25 cellular contexts compared by ENCODE assay signal in genomic region chr19:18668252-18668631, GRCh38. TPM values are rescaled to one million over a fixed set of nuclear protein-coding genes. Genes with fewer than 3 reads are reported as not detected.
DNase-seq lines count a peak whose midpoint lies in the region; ATAC-seq lines count a peak whose summit lies in the region.
"Had no signal": no experiment of that assay in that cellular context is flagged by ENCODE, and none has a peak within 500 bp of the region (broad histone marks: within the 10 kb centered on the region; RNA-seq: fewer than 3 reads in every experiment).

No MANE protein-coding gene starts in this region.

- H3K79me2 ChIP-seq in trophoblast cell (ENCODE audit: control insufficient read depth, insufficient read depth, low read length, poor library complexity): no peaks in the 10 kb centered on the region

- POLR2A ChIA-PET in CD8-positive, alpha-beta memory T cell (lab: Charles Lee): no interaction called here

- no peak overlapping the region for H2BK5ac ChIP-seq in mesenchymal stem cell (ENCODE audit: low read depth, low read length, poor library complexity, severe bottlenecking)
- no peak overlapping the region for H2BK5ac ChIP-seq in trophoblast cell (ENCODE audit: low read depth, low read length, poor library complexity)

- peaks cover 0 to 43% (median 2%) of the 10 kb centered on the region in 3 donors for H3K36me3 Mint-ChIP-seq in CD8-positive, alpha-beta memory T cell

- H3K4me1 ChIP-seq in BLaER1: peaks cover 97% of the 10 kb centered on the region
- H3K4me1 ChIP-seq in BLaER1 treated with 17β-estradiol and CSF1 and Interleukin-3, amounts not matched to agents 10 nM and 100 nM: peaks cover 78 to 98% (median 95%) of the 10 kb centered on the region in 10 experiments
- peaks cover 18% of the 10 kb centered on the region for H3K4me1 ChIP-seq in mesenchymal stem cell (ENCODE audit: control insufficient read depth, insufficient read depth, low read depth, low read length)
- H3K4me1 ChIP-seq in trophoblast cell (ENCODE audit: control insufficient read depth in 1 of 2, insufficient read depth in 2 of 2, low read length in 2 of 2): peaks cover 3 to 6% of the 10 kb centered on the region in 2 experiments
- peaks cover 4% of the 10 kb centered on the region for H3K4me1 ChIP-seq in CD8-positive, alpha-beta memory T cell (ENCODE audit: insufficient read depth, low read length)

- CTCF ChIA-PET in CD8-positive, alpha-beta memory T cell (lab: Charles Lee): no interaction called here

- WGBS in mesenchymal stem cell: 99% methylated on average over 38 of the region's 38 CpGs
- no CpG with 5 or more reads among the region's 38 CpGs for WGBS in trophoblast cell (ENCODE audit: extremely low coverage, insufficient coverage, insufficient read length)

- H3K4me3 Mint-ChIP-seq in CD8-positive, alpha-beta memory T cell: no peak overlapping the region
- H3K4me3 Mint-ChIP-seq: CD14-positive monocyte; CD4-positive, alpha-beta memory T cell; CD4-positive, CD25-positive, alpha-beta regulatory T cell had no signal

- no peak overlapping the region for H4K12ac ChIP-seq in trophoblast cell (ENCODE audit: low read depth, low read length)

- H2AFZ ChIP-seq in mesenchymal stem cell (ENCODE audit: low read depth, low read length): no peak overlapping the region
- H2AFZ ChIP-seq in trophoblast cell (ENCODE audit: insufficient read depth, low read length, poor library complexity): no peak overlapping the region

- H3K18ac ChIP-seq in mesenchymal stem cell (ENCODE audit: low read depth in 1 of 2, low read length in 2 of 2) (no peak overlapping the region), trophoblast cell (ENCODE audit: low read length) (no peak overlapping the region)

- H2BK120ac ChIP-seq in mesenchymal stem cell (ENCODE audit: low read depth, low read length) (no peak overlapping the region), trophoblast cell (ENCODE audit: insufficient read depth, low read length, poor library complexity) (no peak overlapping the region)

- no peak for DNase-seq in mesenchymal stem cell
- DNase-seq in trophoblast cell: no peak
- DNase-seq in SIG-M5 treated with dmso at 0.1 percent for 504 hours (lab: John Stamatoyannopoulos, UW; ENCODE audit: unreplicated experiment): no peak
- no peak for DNase-seq in CD8-positive, alpha-beta memory T cell
- no peak for DNase-seq in DMS 273 (lab: John Stamatoyannopoulos, UW; ENCODE audit: unreplicated experiment)
- DNase-seq: 8988T; ACHN; BE2C; C1 segment of cervical spinal cord; Caco-2; Calu3; CD4-positive, alpha-beta memory T cell; CD4-positive, CD25-positive, alpha-beta regulatory T cell; DMS 273 treated with DMSO at 0.1 percent for 48 hours; DMS153; DMS53; DMS79; DND-41; EL; GDM1 had no signal

- no peak overlapping the region for H3K27ac ChIP-seq in BLaER1
- H3K27ac ChIP-seq in BLaER1 treated with 17β-estradiol and CSF1 and Interleukin-3, amounts not matched to agents 10 nM and 100 nM: no peak overlapping the region
- no peak overlapping the region for H3K27ac ChIP-seq in mesenchymal stem cell (ENCODE audit: low read length, poor library complexity, severe bottlenecking)
- H3K27ac ChIP-seq in trophoblast cell (ENCODE audit: low read depth, low read length): no peak overlapping the region
- no peak overlapping the region for H3K27ac ChIP-seq in CD8-positive, alpha-beta memory T cell (ENCODE audit: low read depth, low read length)

- no peak overlapping the region for H3K27ac Mint-ChIP-seq in CD8-positive, alpha-beta memory T cell
- H3K27ac Mint-ChIP-seq: CD14-positive monocyte; CD4-positive, alpha-beta memory T cell; CD4-positive, CD25-positive, alpha-beta regulatory T cell had no signal

- H3K36me3 ChIP-seq in BLaER1: peaks cover 19% of the 10 kb centered on the region
- H3K36me3 ChIP-seq in BLaER1 treated with 17β-estradiol and CSF1 and Interleukin-3, amounts not matched to agents 10 nM and 100 nM: peaks cover 17 to 27% (median 20%) of the 10 kb centered on the region in 11 experiments
- H3K36me3 ChIP-seq in mesenchymal stem cell (ENCODE audit: control insufficient read depth in 1 of 2, insufficient read depth in 2 of 2, low read depth in 1 of 2, low read length in 2 of 2): peaks cover 13 to 50% of the 10 kb centered on the region in 2 experiments
- peaks cover 12 to 16% of the 10 kb centered on the region in 2 experiments for H3K36me3 ChIP-seq in trophoblast cell (ENCODE audit: control insufficient read depth in 1 of 2, insufficient read depth in 2 of 2, low read length in 2 of 2)
- no peaks in the 10 kb centered on the region for H3K36me3 ChIP-seq in CD8-positive, alpha-beta memory T cell (ENCODE audit: insufficient read depth, low read length)

- no peaks in the 10 kb centered on the region for H3K9me3 ChIP-seq in BLaER1
- no peaks in the 10 kb centered on the region for H3K9me3 ChIP-seq in BLaER1 treated with 17β-estradiol and CSF1 and Interleukin-3, amounts not matched to agents 10 nM and 100 nM (replicated peaks in 1 of 11)
- no peaks in the 10 kb centered on the region for H3K9me3 ChIP-seq in mesenchymal stem cell (ENCODE audit: control insufficient read depth, low read length)
- H3K9me3 ChIP-seq in trophoblast cell (ENCODE audit: insufficient read depth, low read depth, low read length): peaks cover 6% of the 10 kb centered on the region
- no peaks in the 10 kb centered on the region for H3K9me3 ChIP-seq in CD8-positive, alpha-beta memory T cell (ENCODE audit: low read length)
- H3K9me3 ChIP-seq: BE2C, Caco-2 had no signal

- H3K9ac ChIP-seq in BLaER1 (no peak overlapping the region), mesenchymal stem cell (ENCODE audit: low read length) (no peak overlapping the region), trophoblast cell (ENCODE audit: low read length) (no peak overlapping the region)
- H3K9ac ChIP-seq in BLaER1 treated with 17β-estradiol and CSF1 and Interleukin-3, amounts not matched to agents 10 nM and 100 nM: peak overlapping the region in 2 of 11 experiments; percentile 4 to 38; a peak in 1 of 22 replicates

- H3K4me2 ChIP-seq in BLaER1 (peak overlapping the region; percentile 89), mesenchymal stem cell (ENCODE audit: low read length, poor library complexity, severe bottlenecking) (no peak overlapping the region), trophoblast cell (ENCODE audit: low read length) (no peak overlapping the region)
- peak overlapping the region; percentile 74 to 99 (median 94); a peak in 20 of 22 replicates for H3K4me2 ChIP-seq in BLaER1 treated with 17β-estradiol and CSF1 and Interleukin-3, amounts not matched to agents 10 nM and 100 nM

- H4K20me1 ChIP-seq in BLaER1: peaks cover 96% of the 10 kb centered on the region
- peaks cover 16 to 96% (median 80%) of the 10 kb centered on the region in 11 experiments; a peak in 21 of 22 replicates for H4K20me1 ChIP-seq in BLaER1 treated with 17β-estradiol and CSF1 and Interleukin-3, amounts not matched to agents 10 nM and 100 nM

- H3K79me1 ChIP-seq in mesenchymal stem cell (replicated peaks; ENCODE audit: low read length, poor library complexity, severe bottlenecking): peaks cover 3% of the 10 kb centered on the region
- H3K79me1 ChIP-seq in trophoblast cell (ENCODE audit: low read length): no peaks in the 10 kb centered on the region

- H3K4me3 ChIP-seq in BLaER1: no peak overlapping the region; the same call in 1 of the 2 replicates
- no peak overlapping the region for H3K4me3 ChIP-seq in BLaER1 treated with 17β-estradiol and CSF1 and Interleukin-3, amounts not matched to agents 10 nM and 100 nM
- no peak overlapping the region for H3K4me3 ChIP-seq in mesenchymal stem cell (ENCODE audit: insufficient read depth in 1 of 2, low read depth in 1 of 2, low read length in 2 of 2)
- peak overlapping the region; percentile 23 for H3K4me3 ChIP-seq in trophoblast cell (ENCODE audit: low read depth, low read length)
- H3K4me3 ChIP-seq in CD8-positive, alpha-beta memory T cell (ENCODE audit: low read length): no peak overlapping the region
- H3K4me3 ChIP-seq: GM12878 had no signal

- no peaks in the 10 kb centered on the region for H3K27me3 Mint-ChIP-seq in CD8-positive, alpha-beta memory T cell
- H3K27me3 Mint-ChIP-seq: CD4-positive, alpha-beta memory T cell; CD4-positive, CD25-positive, alpha-beta regulatory T cell had no signal

- H2AK5ac ChIP-seq in mesenchymal stem cell (ENCODE audit: low read length, severe bottlenecking): no peak overlapping the region
- no peak overlapping the region for H2AK5ac ChIP-seq in trophoblast cell (ENCODE audit: low read length)

- no peak overlapping the region for H3K23ac ChIP-seq in mesenchymal stem cell (ENCODE audit: low read length in 2 of 2)
- H3K23ac ChIP-seq in trophoblast cell (ENCODE audit: low read length): no peak overlapping the region

- no peak overlapping the region for H2BK15ac ChIP-seq in mesenchymal stem cell (ENCODE audit: low read depth, poor library complexity, severe bottlenecking)

- H4K91ac ChIP-seq in mesenchymal stem cell (ENCODE audit: low read length) (peak overlapping the region; percentile 55), trophoblast cell (ENCODE audit: low read depth, low read length) (no peak overlapping the region)

- ATAC-seq in HG03135 (IDR thresholded peaks at IDR 0.05; ENCODE audit: unreplicated experiment): no peak
- ATAC-seq: GM12878 had no signal

- H2BK12ac ChIP-seq in mesenchymal stem cell (ENCODE audit: low read length in 2 of 2) (no peak overlapping the region), trophoblast cell (ENCODE audit: low read length) (no peak overlapping the region)

- H3K14ac ChIP-seq in mesenchymal stem cell (ENCODE audit: low read length in 2 of 2): no peak overlapping the region
- no peak overlapping the region for H3K14ac ChIP-seq in trophoblast cell (ENCODE audit: low read length)

- no peaks in the 10 kb centered on the region for H3K9me3 Mint-ChIP-seq in CD8-positive, alpha-beta memory T cell
- H3K9me3 Mint-ChIP-seq: CD4-positive, alpha-beta memory T cell; CD4-positive, CD25-positive, alpha-beta regulatory T cell had no signal

- no peak overlapping the region for H4K8ac ChIP-seq in mesenchymal stem cell (ENCODE audit: low read length)
- H4K8ac ChIP-seq in trophoblast cell (ENCODE audit: low read depth, low read length): no peak overlapping the region

- no peaks in the 10 kb centered on the region for H3K27me3 ChIP-seq in BLaER1
- peaks cover 0 to 23% (median 5%) of the 10 kb centered on the region in 11 experiments; a peak in 8 of 22 replicates for H3K27me3 ChIP-seq in BLaER1 treated with 17β-estradiol and CSF1 and Interleukin-3, amounts not matched to agents 10 nM and 100 nM
- no peaks in the 10 kb centered on the region for H3K27me3 ChIP-seq in mesenchymal stem cell (ENCODE audit: control insufficient read depth in 1 of 2, insufficient read depth in 1 of 2, low read length in 2 of 2)
- no peaks in the 10 kb centered on the region for H3K27me3 ChIP-seq in trophoblast cell (ENCODE audit: insufficient read depth, low read length)
- H3K27me3 ChIP-seq in CD8-positive, alpha-beta memory T cell (ENCODE audit: insufficient read depth, low read length, poor library complexity, severe bottlenecking): no peaks in the 10 kb centered on the region
- H3K27me3 ChIP-seq: BE2C had no signal

- no peak overlapping the region for H3K4ac ChIP-seq in mesenchymal stem cell (ENCODE audit: low read depth in 1 of 2, low read length in 2 of 2)
- H3K4ac ChIP-seq in trophoblast cell (ENCODE audit: low read depth, low read length): no peak overlapping the region

- H3K4me1 Mint-ChIP-seq in CD8-positive, alpha-beta memory T cell: peaks cover 0 to 9% (median 1%) of the 10 kb centered on the region in 3 donors

RNA-seq across cellular contexts. Expression of gene CRTC1, which starts 15.2 kb away (rescaled TPM):
- 9.9 TPM for polyA plus RNA-seq in mesenchymal stem cell (2013, experiment 1 of 2)
- 9.4 TPM for polyA plus RNA-seq in mesenchymal stem cell (2013, experiment 2 of 2)
- 10.0 and 10.2 TPM in 2 replicates for polyA plus RNA-seq in trophoblast cell (2013)
- total RNA-seq in CD8-positive, alpha-beta memory T cell: 1 to 10 TPM; 6.7 to 7.1 TPM
- polyA plus RNA-seq in CD8-positive, alpha-beta memory T cell: 1.3 TPM

RNA-seq across cellular contexts. Expression of gene KLHL26, which starts 31.4 kb away (rescaled TPM):
- polyA plus RNA-seq in mesenchymal stem cell (2013, experiment 1 of 2): 2.6 TPM
- polyA plus RNA-seq in mesenchymal stem cell (2013, experiment 2 of 2): 2.9 TPM
- 1.8 and 2.1 TPM in 2 replicates for polyA plus RNA-seq in trophoblast cell (2013)
- 10 to 100 TPM; 12.4 to 12.8 TPM for total RNA-seq in CD8-positive, alpha-beta memory T cell
- polyA plus RNA-seq in CD8-positive, alpha-beta memory T cell: 5.1 TPM

RNA-seq across cellular contexts. Expression of gene TMEM59L, which starts 55.6 kb away (rescaled TPM):
- 1.1 TPM for polyA plus RNA-seq in mesenchymal stem cell (2013, experiment 1 of 2)
- polyA plus RNA-seq in mesenchymal stem cell (2013, experiment 2 of 2): 1.1 TPM
- 0.50 and 0.56 TPM in 2 replicates for polyA plus RNA-seq in trophoblast cell (2013)
- total RNA-seq in CD8-positive, alpha-beta memory T cell: not detected
- not detected for polyA plus RNA-seq in CD8-positive, alpha-beta memory T cell
- total RNA-seq: CD4-positive, alpha-beta memory T cell; CD4-positive, CD25-positive, alpha-beta regulatory T cell had no signal
- polyA plus RNA-seq: CD14-positive monocyte; CD4-positive, alpha-beta memory T cell; CD4-positive, CD25-positive, alpha-beta regulatory T cell; GM12878 had no signal

Comparison
In these comparisons a context has a peak if more than half of its experiments do, and no peak if none do; other contexts are left out.
1. H3K4me2 ChIP-seq: peak in BLaER1 (single experiment) and BLaER1 treated with 17β-estradiol and CSF1 and Interleukin-3, amounts not matched to agents 10 nM and 100 nM (11 of 11); none in mesenchymal stem cell (single experiment) and trophoblast cell (single experiment).